Comparison of ENCODE assay signal across 1 cellular context in genomic region chr2:96340493-96341414, GRCh38.
TF ChIP-seq lines count a peak whose summit lies in the region.

No MANE protein-coding gene starts in this region.

TF ChIP-seq in K562, 482 proteins besides CTCF, POLR2A, EP300 and RAD21:
- TF ChIP-seq, protein P1, sequence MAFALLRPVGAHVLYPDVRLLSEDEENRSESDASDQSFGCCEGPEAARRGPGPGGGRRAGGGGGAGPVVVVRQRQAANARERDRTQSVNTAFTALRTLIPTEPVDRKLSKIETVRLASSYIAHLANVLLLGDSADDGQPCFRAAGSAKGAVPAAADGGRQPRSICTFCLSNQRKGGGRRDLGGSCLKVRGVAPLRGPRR (CRISPR knock-in tag; IDR thresholded peaks at IDR 0.05) = no peak
- TF ChIP-seq, protein P2, sequence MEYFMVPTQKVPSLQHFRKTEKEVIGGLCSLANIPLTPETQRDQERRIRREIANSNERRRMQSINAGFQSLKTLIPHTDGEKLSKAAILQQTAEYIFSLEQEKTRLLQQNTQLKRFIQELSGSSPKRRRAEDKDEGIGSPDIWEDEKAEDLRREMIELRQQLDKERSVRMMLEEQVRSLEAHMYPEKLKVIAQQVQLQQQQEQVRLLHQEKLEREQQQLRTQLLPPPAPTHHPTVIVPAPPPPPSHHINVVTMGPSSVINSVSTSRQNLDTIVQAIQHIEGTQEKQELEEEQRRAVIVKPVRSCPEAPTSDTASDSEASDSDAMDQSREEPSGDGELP (CRISPR knock-in tag; IDR thresholded peaks at IDR 0.05; ENCODE audit: borderline replicate concordance) = peak; percentile 27; the same call in 1 of the 2 replicates
- TF ChIP-seq, protein P3, sequence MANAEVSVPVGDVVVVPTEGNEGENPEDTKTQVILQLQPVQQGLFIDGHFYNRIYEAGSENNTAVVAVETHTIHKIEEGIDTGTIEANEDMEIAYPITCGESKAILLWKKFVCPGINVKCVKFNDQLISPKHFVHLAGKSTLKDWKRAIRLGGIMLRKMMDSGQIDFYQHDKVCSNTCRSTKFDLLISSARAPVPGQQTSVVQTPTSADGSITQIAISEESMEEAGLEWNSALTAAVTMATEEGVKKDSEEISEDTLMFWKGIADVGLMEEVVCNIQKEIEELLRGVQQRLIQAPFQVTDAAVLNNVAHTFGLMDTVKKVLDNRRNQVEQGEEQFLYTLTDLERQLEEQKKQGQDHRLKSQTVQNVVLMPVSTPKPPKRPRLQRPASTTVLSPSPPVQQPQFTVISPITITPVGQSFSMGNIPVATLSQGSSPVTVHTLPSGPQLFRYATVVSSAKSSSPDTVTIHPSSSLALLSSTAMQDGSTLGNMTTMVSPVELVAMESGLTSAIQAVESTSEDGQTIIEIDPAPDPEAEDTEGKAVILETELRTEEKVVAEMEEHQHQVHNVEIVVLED (CRISPR knock-in tag; IDR thresholded peaks at IDR 0.05) = no peak
- TF ChIP-seq, protein P4, sequence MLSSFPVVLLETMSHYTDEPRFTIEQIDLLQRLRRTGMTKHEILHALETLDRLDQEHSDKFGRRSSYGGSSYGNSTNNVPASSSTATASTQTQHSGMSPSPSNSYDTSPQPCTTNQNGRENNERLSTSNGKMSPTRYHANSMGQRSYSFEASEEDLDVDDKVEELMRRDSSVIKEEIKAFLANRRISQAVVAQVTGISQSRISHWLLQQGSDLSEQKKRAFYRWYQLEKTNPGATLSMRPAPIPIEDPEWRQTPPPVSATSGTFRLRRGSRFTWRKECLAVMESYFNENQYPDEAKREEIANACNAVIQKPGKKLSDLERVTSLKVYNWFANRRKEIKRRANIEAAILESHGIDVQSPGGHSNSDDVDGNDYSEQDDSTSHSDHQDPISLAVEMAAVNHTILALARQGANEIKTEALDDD (IDR thresholded peaks at IDR 0.05) = peak; percentile 61
- no peak for TF ChIP-seq ZC3H8 (IDR thresholded peaks at IDR 0.05)
- no peak for TF ChIP-seq NR2C1 (IDR thresholded peaks at IDR 0.05)
- TF ChIP-seq NR2C1 (tag; IDR thresholded peaks at IDR 0.05) = no peak
- TF ChIP-seq SMARCE1 (IDR thresholded peaks at IDR 0.05) = peak; percentile 14; the same call in 1 of the 2 replicates
- TF ChIP-seq ZNF224 (CRISPR knock-in tag; IDR thresholded peaks at IDR 0.05) = no peak
- no peak for TF ChIP-seq NCOA4 (IDR thresholded peaks at IDR 0.05; ENCODE audit: partially characterized antibody)
- peak; percentile 25; the same call in 1 of the 2 replicates for TF ChIP-seq CBFA2T2 (conservative IDR thresholded peaks at IDR 0.05)
- TF ChIP-seq CREBBP (IDR thresholded peaks at IDR 0.05; ENCODE audit: low read depth, low read length) = no peak
- no peak for TF ChIP-seq TAL1 (IDR thresholded peaks at IDR 0.05)
- TF ChIP-seq NFATC3 (IDR thresholded peaks at IDR 0.05) = no peak
- TF ChIP-seq ZNF707 (CRISPR knock-in tag; conservative IDR thresholded peaks at IDR 0.05) = no peak
- no peak for TF ChIP-seq KAT2B (IDR thresholded peaks at IDR 0.05; ENCODE audit: low read depth, low read length)
- no peak for TF ChIP-seq DDX20 (tag; IDR thresholded peaks at IDR 0.05; ENCODE audit: low read depth)
- no peak for TF ChIP-seq MAZ (CRISPR knock-in tag; conservative IDR thresholded peaks at IDR 0.05 in 1 of 2, IDR thresholded peaks at IDR 0.05 in 1 of 2)
- 0 out of 2 replicates have a peak, but pooled peaks have one; percentile 37 for TF ChIP-seq DPF2 (IDR thresholded peaks at IDR 0.05)
- no peak for TF ChIP-seq BMI1 (IDR thresholded peaks at IDR 0.05; ENCODE audit: low read length)
- TF ChIP-seq CCNT2 (IDR thresholded peaks at IDR 0.05; ENCODE audit: borderline replicate concordance, extremely low read depth, insufficient read length, low read depth, low read length) = no peak
- TF ChIP-seq RBM39 (optimal IDR thresholded peaks at IDR 0.05; ENCODE audit: low read depth, low read length) = no peak
- TF ChIP-seq EHMT2 (IDR thresholded peaks at IDR 0.05) = no peak
- TF ChIP-seq, protein P5, sequence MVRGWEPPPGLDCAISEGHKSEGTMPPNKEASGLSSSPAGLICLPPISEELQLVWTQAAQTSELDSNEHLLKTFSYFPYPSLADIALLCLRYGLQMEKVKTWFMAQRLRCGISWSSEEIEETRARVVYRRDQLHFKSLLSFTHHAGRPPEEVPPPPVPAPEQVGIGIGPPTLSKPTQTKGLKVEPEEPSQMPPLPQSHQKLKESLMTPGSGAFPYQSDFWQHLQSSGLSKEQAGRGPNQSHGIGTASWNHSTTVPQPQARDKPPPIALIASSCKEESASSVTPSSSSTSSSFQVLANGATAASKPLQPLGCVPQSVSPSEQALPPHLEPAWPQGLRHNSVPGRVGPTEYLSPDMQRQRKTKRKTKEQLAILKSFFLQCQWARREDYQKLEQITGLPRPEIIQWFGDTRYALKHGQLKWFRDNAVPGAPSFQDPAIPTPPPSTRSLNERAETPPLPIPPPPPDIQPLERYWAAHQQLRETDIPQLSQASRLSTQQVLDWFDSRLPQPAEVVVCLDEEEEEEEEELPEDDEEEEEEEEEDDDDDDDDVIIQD (CRISPR knock-in tag; IDR thresholded peaks at IDR 0.05) = no peak
- TF ChIP-seq ARID1B (IDR thresholded peaks at IDR 0.05) = 0 out of 2 replicates have a peak, but pooled peaks have one; percentile 25
- no peak for TF ChIP-seq GTF2A2 (tag; IDR thresholded peaks at IDR 0.05)
- no peak for TF ChIP-seq ILF3 (IDR thresholded peaks at IDR 0.05; ENCODE audit: borderline replicate concordance)
- TF ChIP-seq E2F8 (IDR thresholded peaks at IDR 0.05; ENCODE audit: low read depth, partially characterized antibody) = no peak
- no peak for TF ChIP-seq MLX (CRISPR knock-in tag; conservative IDR thresholded peaks at IDR 0.05)
- no peak for TF ChIP-seq FOXO4 (CRISPR knock-in tag; IDR thresholded peaks at IDR 0.05)
- 0 out of 2 replicates have a peak, but pooled peaks have one; percentile 25 for TF ChIP-seq SMARCA4 (IDR thresholded peaks at IDR 0.05)
- no peak for TF ChIP-seq MCM7 (IDR thresholded peaks at IDR 0.05)
- no peak for TF ChIP-seq SAFB (IDR thresholded peaks at IDR 0.05; ENCODE audit: borderline replicate concordance, low read depth, low read length)
- no peak for TF ChIP-seq CBX5 (IDR thresholded peaks at IDR 0.05; ENCODE audit: borderline replicate concordance, low read depth)
- TF ChIP-seq ZNF507 (tag; conservative IDR thresholded peaks at IDR 0.05) = no peak
- TF ChIP-seq ZNF384 (IDR thresholded peaks at IDR 0.05; ENCODE audit: low read depth, low read length) = peak; percentile 61; the same call in 1 of the 2 replicates
- TF ChIP-seq EGR1 (conservative IDR thresholded peaks at IDR 0.05) = peak; percentile 65
- no peak for TF ChIP-seq ETS1 (conservative IDR thresholded peaks at IDR 0.05; ENCODE audit: control insufficient read depth, low read depth, low read length)
- no peak for TF ChIP-seq SMARCA5 (IDR thresholded peaks at IDR 0.05)
- TF ChIP-seq, protein P6, sequence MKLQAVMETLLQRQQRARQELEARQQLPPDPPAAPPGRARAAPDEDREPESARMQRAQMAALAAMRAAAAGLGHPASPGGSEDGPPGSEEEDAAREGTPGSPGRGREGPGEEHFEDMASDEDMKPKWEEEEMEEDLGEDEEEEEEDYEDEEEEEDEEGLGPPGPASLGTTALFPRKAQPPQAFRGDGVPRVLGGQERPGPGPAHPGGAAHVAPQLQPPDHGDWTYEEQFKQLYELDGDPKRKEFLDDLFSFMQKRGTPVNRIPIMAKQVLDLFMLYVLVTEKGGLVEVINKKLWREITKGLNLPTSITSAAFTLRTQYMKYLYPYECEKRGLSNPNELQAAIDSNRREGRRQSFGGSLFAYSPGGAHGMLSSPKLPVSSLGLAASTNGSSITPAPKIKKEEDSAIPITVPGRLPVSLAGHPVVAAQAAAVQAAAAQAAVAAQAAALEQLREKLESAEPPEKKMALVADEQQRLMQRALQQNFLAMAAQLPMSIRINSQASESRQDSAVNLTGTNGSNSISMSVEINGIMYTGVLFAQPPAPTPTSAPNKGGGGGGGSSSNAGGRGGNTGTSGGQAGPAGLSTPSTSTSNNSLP (IDR thresholded peaks at IDR 0.05; ENCODE audit: borderline replicate concordance, low read depth, low read length) = no peak
- TF ChIP-seq CBFA2T3 (IDR thresholded peaks at IDR 0.05) = peak; percentile 53
